17 cellular contexts compared by ENCODE assay signal in genomic region chr2:177771191-177771590, GRCh38.
DNase-seq lines count a peak whose midpoint lies in the region; ATAC-seq, FAIRE-seq and TF ChIP-seq lines count a peak whose summit lies in the region.
"Had no signal": no experiment of that assay in that cellular context is flagged by ENCODE, and none has a peak within 500 bp of the region (broad histone marks: within the 10 kb centered on the region; RNA-seq: fewer than 3 reads in every experiment).

No MANE protein-coding gene starts in this region.

- peaks cover 2% of the 10 kb centered on the region for H3K27me3 Mint-ChIP-seq in WTC11 (ENCODE audit: low read depth)

- CTCF ChIA-PET in mammary epithelial cell (lab: Charles Lee; ENCODE audit: low non-redundant PET), result interaction anchor here (0.7 kb wide), 1 partner anchor 1660 kb away, joined by 3 read pairs; no protein-coding TSS in a partner anchor
- CTCF ChIA-PET in WTC11 (lab: Charles Lee), result no interaction called here

- H4K20me1 ChIP-seq in mammary epithelial cell (ENCODE audit: insufficient read depth, low read length), result no peaks in the 10 kb centered on the region
- H4K20me1 ChIP-seq: BLaER1 treated with 17β-estradiol and CSF1 and Interleukin-3, amounts not matched to agents 10 nM and 100 nM had no signal

- H3K4me3 ChIP-seq in mammary epithelial cell (replicated peaks in 1 of 3; ENCODE audit: insufficient read depth in 1 of 3, low read depth in 2 of 3, low read length in 3 of 3) (no peak overlapping the region), breast epithelium (no peak overlapping the region), small intestine (ENCODE audit: low read depth in 1 of 2, low read length in 2 of 2) (no peak overlapping the region)
- H3K4me3 ChIP-seq: BLaER1 treated with 17β-estradiol and CSF1 and Interleukin-3, amounts not matched to agents 10 nM and 100 nM; HAP-1; PC-9 had no signal

- POLR2A ChIA-PET in WTC11 (lab: Charles Lee), result no interaction called here

- H3K27me3 ChIP-seq in mammary epithelial cell (ENCODE audit: insufficient read depth, low read length) (no peaks in the 10 kb centered on the region), breast epithelium (no peaks in the 10 kb centered on the region), small intestine (ENCODE audit: control insufficient read depth in 2 of 2, insufficient read depth in 2 of 2, low read length in 2 of 2) (no peaks in the 10 kb centered on the region)
- H3K27me3 ChIP-seq: BLaER1 treated with 17β-estradiol and CSF1 and Interleukin-3, amounts not matched to agents 10 nM and 100 nM had no signal

- H3K9ac ChIP-seq in mammary epithelial cell (ENCODE audit: insufficient read depth, low read length), result no peak overlapping the region
- H3K9ac ChIP-seq: BLaER1 treated with 17β-estradiol and CSF1 and Interleukin-3, amounts not matched to agents 10 nM and 100 nM had no signal

- H3K4me3 Mint-ChIP-seq in WTC11, result no peak overlapping the region

- no peak for FAIRE-seq in small intestine (lab: Jason Lieb, UNC)

- WGBS in mammary epithelial cell (ENCODE audit: low coverage, missing lambda C conversion rate), result 23% methylated on average over 3 of the region's 3 CpGs
- 28 to 64% (median 45%) methylated on average over 3 of the region's 3 CpGs for WGBS in small intestine, 3 donors

- H3K79me2 ChIP-seq in mammary epithelial cell (ENCODE audit: insufficient read depth, low read length), result no peaks in the 10 kb centered on the region

- no peaks in the 10 kb centered on the region for H3K9me3 ChIP-seq in mammary epithelial cell (replicated peaks; ENCODE audit: insufficient read depth, low read length)
- H3K9me3 ChIP-seq in breast epithelium, result no peaks in the 10 kb centered on the region
- no peaks in the 10 kb centered on the region for H3K9me3 ChIP-seq in small intestine (ENCODE audit: control insufficient read depth, low read depth)
- H3K9me3 ChIP-seq: HAP-1 had no signal

- intact Hi-C loops in mammary epithelial cell (cut with micrococcal nuclease) (no loop called here), breast epithelium (cut with DNase I; ENCODE audit: low total_unique reads) (no loop called here)

- no peak overlapping the region for H3K27ac ChIP-seq in mammary epithelial cell (ENCODE audit: insufficient read depth, low read depth, low read length)
- no peak overlapping the region for H3K27ac ChIP-seq in breast epithelium
- H3K27ac ChIP-seq in small intestine (ENCODE audit: low read depth in 1 of 2, low read length in 1 of 2), result no peak overlapping the region
- H3K27ac ChIP-seq: BLaER1 treated with 17β-estradiol and CSF1 and Interleukin-3, amounts not matched to agents 10 nM and 100 nM; PC-9 had no signal

- in situ Hi-C loops in mammary epithelial cell (cut with MboI; ENCODE audit: low sequenced_read_pairs in 2 of 2), result loop anchor here in 1 of 2 donors (25.0 kb wide), 2 partner anchors 434 to 609 kb away; no protein-coding TSS in a partner anchor

- no peaks in the 10 kb centered on the region for H3K36me3 Mint-ChIP-seq in WTC11

- TF ChIP-seq CTCF in mammary epithelial cell (conservative IDR thresholded peaks at IDR 0.05 in 1 of 2, IDR thresholded peaks at IDR 0.05 in 1 of 2; ENCODE audit: extremely low read depth in 1 of 2, insufficient read depth in 1 of 2, low read depth in 1 of 2, low read length in 2 of 2) (no peak), breast epithelium (IDR thresholded peaks at IDR 0.05) (no peak), WTC11 (IDR thresholded peaks at IDR 0.05) (no peak)

- no TSS peak for BruUV-seq in mammary epithelial cell (replicated peaks; lab: Mats Ljungman, UMichigan)

- H3K36me3 ChIP-seq in mammary epithelial cell (ENCODE audit: insufficient read depth, low read length) (no peaks in the 10 kb centered on the region), breast epithelium (no peaks in the 10 kb centered on the region), small intestine (ENCODE audit: control insufficient read depth in 2 of 2, insufficient read depth in 2 of 2, low read length in 2 of 2) (no peaks in the 10 kb centered on the region)
- H3K36me3 ChIP-seq: BLaER1 treated with 17β-estradiol and CSF1 and Interleukin-3, amounts not matched to agents 10 nM and 100 nM; HAP-1 had no signal

- no peak for TF ChIP-seq POLR2A in breast epithelium (IDR thresholded peaks at IDR 0.05)

- H3K4me2 ChIP-seq in mammary epithelial cell (ENCODE audit: insufficient read depth, low read depth, low read length), result peak overlapping the region; percentile 44
- H3K4me2 ChIP-seq: BLaER1 treated with 17β-estradiol and CSF1 and Interleukin-3, amounts not matched to agents 10 nM and 100 nM; PC-9 had no signal

- H2AFZ ChIP-seq in mammary epithelial cell (ENCODE audit: low read depth, low read length), result no peak overlapping the region
- H2AFZ ChIP-seq: PC-9 had no signal

- dilution Hi-C loops in mammary epithelial cell (cut with HindIII; ENCODE audit: low sequenced_read_pairs), result no loop called here

- DNase-seq in mammary epithelial cell, result peak; percentile 68
- no peak for DNase-seq in breast epithelium (ENCODE audit: low spot score in 2 of 2)
- peak; percentile 79 for DNase-seq in SW480 (ENCODE audit: low spot score)
- peak; percentile 64 for DNase-seq in foreskin melanocyte
- DNase-seq in small intestine, result peak; percentile 18
- no peak for DNase-seq in NCI-H1105 treated with DMSO at 0.1 percent for 48 hours (lab: John Stamatoyannopoulos, UW)
- DNase-seq in WTC11 (ENCODE audit: low spot score), result no peak
- DNase-seq in superior temporal gyrus (ENCODE audit: extremely low spot score), result no peak
- DNase-seq: 8988T, DMS153, NCI-H1092, NCI-H1694 treated with DMSO at 0.1 percent for 48 hours, NCI-H446, Right ventricle myocardium superior had no signal

- no peak overlapping the region for H3K27ac Mint-ChIP-seq in WTC11

- H3K9me3 Mint-ChIP-seq in WTC11, result no peaks in the 10 kb centered on the region

- peaks cover 3% of the 10 kb centered on the region; the same call in 1 of the 2 replicates for H3K4me1 Mint-ChIP-seq in WTC11

- peaks cover 29% of the 10 kb centered on the region for H3K4me1 ChIP-seq in mammary epithelial cell (ENCODE audit: insufficient read depth, low read length)
- H3K4me1 ChIP-seq in breast epithelium, result no peaks in the 10 kb centered on the region
- H3K4me1 ChIP-seq in small intestine (ENCODE audit: control insufficient read depth in 2 of 2, insufficient read depth in 1 of 2, low read depth in 1 of 2, low read length in 1 of 2), result no peaks in the 10 kb centered on the region
- H3K4me1 ChIP-seq: BLaER1 treated with 17β-estradiol and CSF1 and Interleukin-3, amounts not matched to agents 10 nM and 100 nM had no signal

- ATAC-seq in WTC11, result no peak

TF ChIP-seq in WTC11, 78 proteins besides CTCF, POLR2A, EP300 and RAD21 (continues in another document):
- TF ChIP-seq FOXJ3 (CRISPR knock-in tag; IDR thresholded peaks at IDR 0.05; ENCODE audit: borderline replicate concordance) (no peak), ZNF512 (CRISPR knock-in tag; IDR thresholded peaks at IDR 0.05; ENCODE audit: borderline replicate concordance) (no peak), ATF1 (CRISPR knock-in tag; IDR thresholded peaks at IDR 0.05) (no peak), MXD4 (CRISPR knock-in tag; IDR thresholded peaks at IDR 0.05; ENCODE audit: borderline replicate concordance) (no peak), ZNF232 (CRISPR knock-in tag; IDR thresholded peaks at IDR 0.05) (no peak), NFE2L1 (CRISPR knock-in tag; IDR thresholded peaks at IDR 0.05) (no peak), ZNF317 (CRISPR knock-in tag; IDR thresholded peaks at IDR 0.05; ENCODE audit: borderline replicate concordance, low read depth) (no peak), IRF1 (CRISPR knock-in tag; IDR thresholded peaks at IDR 0.05) (no peak), JUN (CRISPR knock-in tag; IDR thresholded peaks at IDR 0.05) (no peak)
- TF ChIP-seq, protein P1, sequence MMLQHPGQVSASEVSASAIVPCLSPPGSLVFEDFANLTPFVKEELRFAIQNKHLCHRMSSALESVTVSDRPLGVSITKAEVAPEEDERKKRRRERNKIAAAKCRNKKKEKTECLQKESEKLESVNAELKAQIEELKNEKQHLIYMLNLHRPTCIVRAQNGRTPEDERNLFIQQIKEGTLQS (CRISPR knock-in tag; conservative IDR thresholded peaks at IDR 0.05), result no peak

Comparison
In these comparisons a context has a peak if more than half of its experiments do, and no peak if none do; other contexts are left out.
1. DNase-seq: peak in mammary epithelial cell (single experiment), SW480 (single experiment), foreskin melanocyte (single experiment) and small intestine (single experiment); none in breast epithelium (0 of 2), NCI-H1105 treated with DMSO at 0.1 percent for 48 hours (single experiment), WTC11 (single experiment) and superior temporal gyrus (single experiment).